ENCODE assay signal across 9 cellular contexts in the genomic region with DNA sequence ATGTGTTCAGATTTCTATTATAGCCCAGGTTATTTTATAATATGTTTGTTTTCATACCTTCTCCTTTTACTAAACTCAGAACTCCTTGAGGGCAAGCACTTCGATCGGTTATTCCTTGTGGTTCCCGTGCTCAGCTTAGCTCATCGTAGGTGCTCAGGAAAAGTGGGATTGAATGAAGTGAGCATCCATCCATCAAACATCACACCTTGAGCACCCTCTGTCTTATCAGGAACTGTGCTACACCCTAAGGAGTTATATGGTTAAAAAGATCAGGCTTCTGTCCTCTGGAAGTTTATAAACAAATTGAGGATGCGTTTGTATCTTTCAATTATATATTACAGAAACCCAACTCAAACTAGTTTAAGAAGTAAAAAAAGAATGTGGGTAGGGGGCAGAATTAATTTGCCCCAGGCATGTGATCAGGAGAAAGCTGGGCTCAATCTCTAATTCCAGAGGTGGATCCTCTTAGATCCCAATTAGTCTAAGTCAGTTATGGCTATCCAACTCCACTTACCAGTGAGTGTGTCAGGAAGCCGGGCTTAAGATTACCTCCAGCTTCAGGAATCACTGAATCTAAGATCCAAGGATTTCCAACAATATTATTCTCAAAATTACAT. TPM values are rescaled to one million over a fixed set of nuclear protein-coding genes. Genes with fewer than 3 reads are reported as not detected.
DNase-seq lines count a peak whose midpoint lies in the region; ATAC-seq and TF ChIP-seq lines count a peak whose summit lies in the region.
"Had no signal": no experiment of that assay in that cellular context is flagged by ENCODE, and none has a peak within 500 bp of the region (broad histone marks: within the 10 kb centered on the region; RNA-seq: fewer than 3 reads in every experiment).

No MANE protein-coding gene starts in this region.

- H3K9ac ChIP-seq in KMS-11 (no peak overlapping the region), adipocyte (ENCODE audit: low read length) (peak overlapping the region; percentile 82)

- no peaks in the 10 kb centered on the region for H4K20me1 ChIP-seq in KMS-11 (ENCODE audit: insufficient read depth)

- H3K9me3 ChIP-seq in adipocyte (ENCODE audit: control insufficient read depth, low read length), result no peaks in the 10 kb centered on the region
- H3K9me3 ChIP-seq in right lobe of liver, result no peaks in the 10 kb centered on the region

- H3K27me3 ChIP-seq in KMS-11 (ENCODE audit: insufficient read depth, low read depth) (no peaks in the 10 kb centered on the region), adipocyte (replicated peaks; ENCODE audit: control insufficient read depth, insufficient read depth, low read length) (no peaks in the 10 kb centered on the region), right lobe of liver (no peaks in the 10 kb centered on the region)

- H3K4me2 ChIP-seq in KMS-11, result no peak overlapping the region

- 48% methylated on average over 6 of the region's 6 CpGs for WGBS in right lobe of liver (ENCODE audit: insufficient coverage, low coverage, low lambda C conversion rate, missing lambda C conversion rate)

- H2AFZ ChIP-seq in KMS-11 (ENCODE audit: low read depth), result no peak overlapping the region

- no peak for TF ChIP-seq POLR2A in right lobe of liver (IDR thresholded peaks at IDR 0.05)

- H3K36me3 ChIP-seq in KMS-11 (ENCODE audit: insufficient read depth) (no peaks in the 10 kb centered on the region), adipocyte (ENCODE audit: control insufficient read depth, insufficient read depth, low read length, severe bottlenecking) (no peaks in the 10 kb centered on the region), right lobe of liver (no peaks in the 10 kb centered on the region)

- H3K4me1 ChIP-seq in KMS-11 (ENCODE audit: low read depth, poor library complexity, severe bottlenecking), result no peaks in the 10 kb centered on the region
- peaks cover 68% of the 10 kb centered on the region for H3K4me1 ChIP-seq in adipocyte (ENCODE audit: control insufficient read depth, insufficient read depth, low read length)
- H3K4me1 ChIP-seq in right lobe of liver, result no peaks in the 10 kb centered on the region

- intact Hi-C loops in right lobe of liver (cut with DNase I), result loop anchor here in 1 of 2 donors (10.0 kb wide), 1 partner anchor 114 kb away; no protein-coding TSS in a partner anchor

- H3K79me2 ChIP-seq in KMS-11 (ENCODE audit: insufficient read depth, low read depth), result no peaks in the 10 kb centered on the region

- TF ChIP-seq CTCF in KMS-11 (conservative IDR thresholded peaks at IDR 0.05; ENCODE audit: low read depth, low read length) (peak; percentile 52), right lobe of liver (IDR thresholded peaks at IDR 0.05) (peak; percentile 45 to 65 (median 57))

- peak; percentile 42 for DNase-seq in Daoy (ENCODE audit: low read depth)
- peak; percentile 24 for DNase-seq in adipocyte (ENCODE audit: low read depth)
- no peak for DNase-seq in right lobe of liver
- no peak for DNase-seq in ecto neural progenitor cell (ENCODE audit: low spot score)
- no peak for DNase-seq in occipital lobe (lab: John Stamatoyannopoulos, UW)
- no peak for DNase-seq in NCI-H510A (lab: John Stamatoyannopoulos, UW)
- DNase-seq in hypothalamus (lab: John Stamatoyannopoulos, UW), result no peak
- DNase-seq: activated naive CD8-positive, alpha-beta T cell treated with anti-CD3 and anti-CD28 coated beads, Interleukin-2, amount 10 ng/mL, durations not matched to agents 7 days and 5 days had no signal

- ATAC-seq in right lobe of liver, result peak; percentile 78 to 85 (median 82)

- H3K27ac ChIP-seq in KMS-11 (no peak overlapping the region), right lobe of liver (no peak overlapping the region)

- H3K4me3 ChIP-seq in KMS-11 (IDR thresholded peaks at IDR 0.05; ENCODE audit: insufficient read depth, low read depth, low read length), result no peak overlapping the region
- H3K4me3 ChIP-seq in adipocyte (ENCODE audit: low read length), result no peak overlapping the region
- no peak overlapping the region for H3K4me3 ChIP-seq in right lobe of liver

RNA-seq across cellular contexts. Expression of a gene that starts 59.9 kb away (rescaled TPM):
- 52.0 and 58.0 TPM in 2 replicates for total RNA-seq in Daoy (2014; rRNA removed; shearing (Covaris generic))
- total RNA-seq in right lobe of liver (10 to 100 TPM; 21.0 to 44.8 (median 31.1) TPM), occipital lobe (26.8 TPM)

Comparison
In these comparisons a context has a peak if more than half of its experiments do, and no peak if none do; other contexts are left out.
1. DNase-seq: peak in Daoy (single experiment) and adipocyte (single experiment); none in right lobe of liver (0 of 3), ecto neural progenitor cell (single experiment), occipital lobe (single experiment), NCI-H510A (single experiment) and hypothalamus (0 of 51).